Comparison of ENCODE assay signal across 12 cellular contexts in the genomic region with DNA sequence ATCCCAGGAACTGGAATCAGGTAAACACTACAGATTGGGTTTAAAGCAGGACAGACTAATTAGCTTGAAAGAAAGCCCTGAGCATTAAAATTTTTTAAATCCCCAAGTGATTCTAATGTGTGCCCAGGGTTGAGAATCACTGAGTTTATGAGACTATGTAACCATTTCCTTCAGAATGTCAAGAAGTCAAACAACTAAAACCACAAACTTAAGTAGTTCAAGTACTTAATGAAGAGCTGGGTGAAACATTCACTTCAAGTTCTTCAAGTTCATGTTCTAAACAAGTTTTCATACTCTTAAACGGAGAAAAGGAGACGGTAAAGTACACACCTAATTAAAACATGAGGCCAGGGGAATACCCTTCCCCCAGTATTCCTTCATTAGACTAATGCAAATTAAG. TPM values are rescaled to one million over a fixed set of nuclear protein-coding genes. Genes with fewer than 3 reads are reported as not detected.
"Had no signal": no experiment of that assay in that cellular context is flagged by ENCODE, and none has a peak within 500 bp of the region (broad histone marks: within the 10 kb centered on the region; RNA-seq: fewer than 3 reads in every experiment).

No MANE protein-coding gene starts in this region.

- H3K4me3 Mint-ChIP-seq: activated CD4-positive, alpha-beta memory T cell treated with anti-CD3 and anti-CD28 coated beads, Interleukin-2, amount 10 ng/mL, durations not matched to agents 7 days and 5 days; activated naive CD4-positive, alpha-beta T cell treated with anti-CD3 and anti-CD28 coated beads for 36 hours; brain; nephron progenitor cell; stimulated activated naive CD8-positive, alpha-beta T cell treated with anti-CD3 and anti-CD28 coated beads, Interleukin-15, Interleukin-2, amounts not matched to agents 100 ng/mL and 50 ng/mL, for 24 hours; T-helper 17 cell had no signal

- H3K27ac Mint-ChIP-seq: activated CD4-positive, alpha-beta memory T cell treated with anti-CD3 and anti-CD28 coated beads, Interleukin-2, amount 10 ng/mL, durations not matched to agents 7 days and 5 days; activated naive CD4-positive, alpha-beta T cell treated with anti-CD3 and anti-CD28 coated beads for 36 hours; brain; nephron progenitor cell; stimulated activated naive CD8-positive, alpha-beta T cell treated with anti-CD3 and anti-CD28 coated beads, Interleukin-15, Interleukin-2, amounts not matched to agents 100 ng/mL and 50 ng/mL, for 24 hours; T-helper 17 cell had no signal

- DNase-seq: activated CD4-positive, alpha-beta memory T cell treated with anti-CD3 and anti-CD28 coated beads, Interleukin-2, amount 10 ng/mL, durations not matched to agents 7 days and 5 days; activated CD4-positive, alpha-beta T cell treated with anti-CD3 and anti-CD28 coated beads for 1 hour; activated naive CD4-positive, alpha-beta T cell treated with anti-CD3 and anti-CD28 coated beads for 36 hours; dermis blood vessel endothelial cell; hippocampal formation; nephron progenitor cell; stimulated activated CD4-positive, alpha-beta T cell treated with anti-CD3 and anti-CD28 coated beads, Interleukin-4, amount 100 ng/mL, for 1 hour; stimulated activated CD8-positive, alpha-beta memory T cell treated with anti-CD3 and anti-CD28 coated beads, Interleukin-4, amount 100 ng/mL, for 48 hours; T-helper 17 cell had no signal

- H3K4me1 Mint-ChIP-seq: brain, nephron progenitor cell had no signal

- H3K27me3 Mint-ChIP-seq: activated CD4-positive, alpha-beta memory T cell treated with anti-CD3 and anti-CD28 coated beads, Interleukin-2, amount 10 ng/mL, durations not matched to agents 7 days and 5 days; brain; stimulated activated naive CD8-positive, alpha-beta T cell treated with anti-CD3 and anti-CD28 coated beads, Interleukin-15, Interleukin-2, amounts not matched to agents 100 ng/mL and 50 ng/mL, for 24 hours; T-helper 17 cell had no signal

- H3K9me3 Mint-ChIP-seq: activated CD4-positive, alpha-beta memory T cell treated with anti-CD3 and anti-CD28 coated beads, Interleukin-2, amount 10 ng/mL, durations not matched to agents 7 days and 5 days; activated naive CD4-positive, alpha-beta T cell treated with anti-CD3 and anti-CD28 coated beads for 36 hours; nephron progenitor cell; stimulated activated naive CD8-positive, alpha-beta T cell treated with anti-CD3 and anti-CD28 coated beads, Interleukin-15, Interleukin-2, amounts not matched to agents 100 ng/mL and 50 ng/mL, for 24 hours had no signal

- ATAC-seq: T-helper 17 cell had no signal

RNA-seq across cellular contexts. Expression of gene TLL2, which starts 28.2 kb away (rescaled TPM):
- total RNA-seq: activated CD4-positive, alpha-beta memory T cell treated with anti-CD3 and anti-CD28 coated beads, Interleukin-2, amount 10 ng/mL, durations not matched to agents 7 days and 5 days; osteocyte; T-helper 17 cell had no signal
